31 cellular contexts compared by ENCODE assay signal in the genomic region with DNA sequence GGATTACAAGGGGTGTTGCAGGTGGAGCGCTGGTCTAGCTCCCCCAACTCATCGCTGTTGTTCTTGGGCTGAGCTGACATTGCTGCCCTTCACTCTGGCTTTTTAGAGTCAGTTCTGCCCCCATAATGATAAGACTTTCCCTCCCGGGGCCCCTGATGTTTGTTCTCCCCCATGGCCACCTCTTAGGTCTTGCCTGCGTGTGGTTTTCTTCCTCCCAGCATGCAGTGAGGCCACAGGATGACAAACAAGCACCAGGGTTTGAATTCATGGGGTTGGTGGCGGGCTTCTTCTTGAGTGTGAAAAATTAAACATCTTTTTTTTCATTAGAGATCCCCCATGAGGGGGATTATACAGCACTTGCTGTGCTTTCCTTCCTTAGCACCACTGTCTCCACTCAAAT.
DNase-seq lines count a peak whose midpoint lies in the region; ATAC-seq, FAIRE-seq and TF ChIP-seq lines count a peak whose summit lies in the region.
"Had no signal": no experiment of that assay in that cellular context is flagged by ENCODE, and none has a peak within 500 bp of the region (broad histone marks: within the 10 kb centered on the region; RNA-seq: fewer than 3 reads in every experiment).

No MANE protein-coding gene starts in this region.

- H3K79me1 ChIP-seq in H1 (ENCODE audit: low read depth, low read length) = no peaks in the 10 kb centered on the region

- no peak overlapping the region for H2AK5ac ChIP-seq in H1 (ENCODE audit: low read depth, low read length)

- no peak for TF ChIP-seq POLR2A in H1 (IDR thresholded peaks at IDR 0.05; ENCODE audit: control extremely low read depth in 1 of 2, low read depth in 2 of 2, low read length in 2 of 2)

- peaks cover 0 to 15% (median 5%) of the 10 kb centered on the region in 4 experiments; a peak in 4 of 7 replicates for H3K4me1 ChIP-seq in H1 (replicated peaks in 1 of 4; ENCODE audit: control insufficient read depth in 3 of 4, insufficient read depth in 4 of 4, low read length in 3 of 4)
- H3K4me1 ChIP-seq: foreskin keratinocyte had no signal

- H3K4me2 ChIP-seq in H1 (ENCODE audit: insufficient read depth in 1 of 2, low read depth in 2 of 2, low read length in 2 of 2) = no peak overlapping the region

- FAIRE-seq in H1 (lab: Jason Lieb, UNC) = no peak
- FAIRE-seq: GM12878, H54, TTC549 had no signal

- H4K8ac ChIP-seq in H1 (ENCODE audit: extremely low read depth, insufficient read depth, low read length) = no peak overlapping the region

- no peak overlapping the region for H3K4me3 Mint-ChIP-seq in activated naive CD4-positive, alpha-beta T cell treated with anti-CD3 and anti-CD28 coated beads, Interleukin-2, amount 10 ng/mL, durations not matched to agents 7 days and 5 days
- peak overlapping the region in 2 of 3 donors; percentile 34 to 79 for H3K4me3 Mint-ChIP-seq in T-cell
- peak overlapping the region; percentile 73 for H3K4me3 Mint-ChIP-seq in stimulated activated effector memory CD8-positive, alpha-beta T cell treated with anti-CD3 and anti-CD28 coated beads, Interleukin-12 subunit alpha, Interleukin-12 subunit beta, amount 100 ng/mL, for 72 hours
- H3K4me3 Mint-ChIP-seq: activated CD4-positive, alpha-beta memory T cell treated with anti-CD3 and anti-CD28 coated beads for 36 hours; dendritic cell treated with granulocyte-macrophage colony-stimulating factor and Interleukin-4, amounts not matched to agents 40 ng/mL and 50 ng/mL, for 4 days; IgD-negative memory B cell; neural crest cell; T-helper 1 cell treated with Interleukin-12 subunit alpha and Interleukin-12 subunit beta and Interleukin-4 antibody, amounts not matched to agents 30 μg/mL and 1 μg/mL, for 36 hours had no signal

- no peak overlapping the region for H3K27ac ChIP-seq in H1 (ENCODE audit: low read depth, low read length)
- H3K27ac ChIP-seq: foreskin keratinocyte, ovary, RWPE1, thoracic aorta had no signal

- no peak overlapping the region for H3K4ac ChIP-seq in H1 (replicated peaks; ENCODE audit: insufficient read length, low read depth, low read length)

- H3K23ac ChIP-seq in H1 (ENCODE audit: insufficient read length) = no peak overlapping the region

- H2BK15ac ChIP-seq in H1 (ENCODE audit: low read length) = no peak overlapping the region

- peak overlapping the region; percentile 15; the same call in 1 of the 2 replicates for H2AFZ ChIP-seq in H1 (ENCODE audit: low read length)

- H3K14ac ChIP-seq in H1 (ENCODE audit: insufficient read length) = no peak overlapping the region

- H3K27ac Mint-ChIP-seq in activated naive CD4-positive, alpha-beta T cell treated with anti-CD3 and anti-CD28 coated beads, Interleukin-2, amount 10 ng/mL, durations not matched to agents 7 days and 5 days = peak overlapping the region; percentile 74
- peak overlapping the region; percentile 95 to 97 for H3K27ac Mint-ChIP-seq in T-cell
- peak overlapping the region; percentile 86 for H3K27ac Mint-ChIP-seq in stimulated activated effector memory CD8-positive, alpha-beta T cell treated with anti-CD3 and anti-CD28 coated beads, Interleukin-12 subunit alpha, Interleukin-12 subunit beta, amount 100 ng/mL, for 72 hours
- H3K27ac Mint-ChIP-seq: activated CD4-positive, alpha-beta memory T cell treated with anti-CD3 and anti-CD28 coated beads for 36 hours; dendritic cell treated with granulocyte-macrophage colony-stimulating factor and Interleukin-4, amounts not matched to agents 40 ng/mL and 50 ng/mL, for 4 days; T-helper 1 cell treated with Interleukin-12 subunit alpha and Interleukin-12 subunit beta and Interleukin-4 antibody, amounts not matched to agents 30 μg/mL and 1 μg/mL, for 36 hours had no signal

- no peak overlapping the region for H2BK5ac ChIP-seq in H1 (ENCODE audit: low read depth, low read length)

- peaks cover 2% of the 10 kb centered on the region for H3K36me3 Mint-ChIP-seq in activated naive CD4-positive, alpha-beta T cell treated with anti-CD3 and anti-CD28 coated beads, Interleukin-2, amount 10 ng/mL, durations not matched to agents 7 days and 5 days
- no peaks in the 10 kb centered on the region for H3K36me3 Mint-ChIP-seq in T-cell
- no peaks in the 10 kb centered on the region for H3K36me3 Mint-ChIP-seq in stimulated activated effector memory CD8-positive, alpha-beta T cell treated with anti-CD3 and anti-CD28 coated beads, Interleukin-12 subunit alpha, Interleukin-12 subunit beta, amount 100 ng/mL, for 72 hours
- H3K36me3 Mint-ChIP-seq: activated CD4-positive, alpha-beta memory T cell treated with anti-CD3 and anti-CD28 coated beads for 36 hours; IgD-negative memory B cell had no signal

- peaks cover 4% of the 10 kb centered on the region; the same call in 1 of the 2 replicates for H3K23me2 ChIP-seq in H1 (ENCODE audit: low read depth, low read length)

- H3K4me1 Mint-ChIP-seq in activated naive CD4-positive, alpha-beta T cell treated with anti-CD3 and anti-CD28 coated beads, Interleukin-2, amount 10 ng/mL, durations not matched to agents 7 days and 5 days = peaks cover 11% of the 10 kb centered on the region
- peaks cover 42 to 73% (median 54%) of the 10 kb centered on the region in 3 donors for H3K4me1 Mint-ChIP-seq in T-cell
- peaks cover 65% of the 10 kb centered on the region for H3K4me1 Mint-ChIP-seq in stimulated activated effector memory CD8-positive, alpha-beta T cell treated with anti-CD3 and anti-CD28 coated beads, Interleukin-12 subunit alpha, Interleukin-12 subunit beta, amount 100 ng/mL, for 72 hours

- TF ChIP-seq EP300 in H1 (IDR thresholded peaks at IDR 0.05; ENCODE audit: borderline replicate concordance in 1 of 2, low read depth in 2 of 2, low read length in 2 of 2) = no peak

- H4K91ac ChIP-seq in H1 (replicated peaks; ENCODE audit: insufficient read length, low read length) = no peak overlapping the region

- H3K4me3 ChIP-seq in H1 (ENCODE audit: extremely low read depth in 1 of 4, insufficient read depth in 2 of 4, low read depth in 3 of 4, low read length in 4 of 4) = no peak overlapping the region
- H3K4me3 ChIP-seq: esophagus squamous epithelium, GM12878, ovary, skin epidermis, thoracic aorta had no signal

- no peak overlapping the region for H3K56ac ChIP-seq in H1 (replicated peaks; ENCODE audit: insufficient read length, low read depth, low read length)

- H4K5ac ChIP-seq in H1 (ENCODE audit: insufficient read length, low read depth, low read length) = no peak overlapping the region

- no peak overlapping the region for H2BK12ac ChIP-seq in H1 (ENCODE audit: low read depth, low read length)

- no peaks in the 10 kb centered on the region for H3K9me3 ChIP-seq in H1 (ENCODE audit: insufficient read depth in 2 of 2, low read depth in 1 of 2, low read length in 1 of 2)
- H3K9me3 ChIP-seq: esophagus squamous epithelium, ovary, thoracic aorta had no signal

- no peak for DNase-seq in activated naive CD4-positive, alpha-beta T cell treated with anti-CD3 and anti-CD28 coated beads, Interleukin-2, amount 10 ng/mL, durations not matched to agents 7 days and 5 days
- no peak for DNase-seq in activated naive CD4-positive, alpha-beta T cell treated with Interleukin-2 at 50 U/mL for 16 hours
- DNase-seq in T-cell = peak in 2 of 34 experiments; percentile 11 to 36
- no peak for DNase-seq in H1 (ENCODE audit: low read depth in 1 of 2, low spot score in 2 of 2)
- no peak for DNase-seq in stimulated activated effector memory CD8-positive, alpha-beta T cell treated with anti-CD3 and anti-CD28 coated beads, Interleukin-12 subunit alpha, Interleukin-12 subunit beta, amount 100 ng/mL, for 72 hours (ENCODE audit: low spot score in 2 of 2)
- no peak for DNase-seq in NCI-H2081 treated with DMSO at 0.1 percent for 48 hours (lab: John Stamatoyannopoulos, UW)
- DNase-seq in cerebellar cortex (ENCODE audit: low spot score) = no peak
- no peak for DNase-seq in NOMO-1 treated with dmso at 0.1 percent for 144 hours (lab: John Stamatoyannopoulos, UW; ENCODE audit: unreplicated experiment)
- DNase-seq: activated CD4-positive, alpha-beta memory T cell treated with anti-CD3 and anti-CD28 coated beads for 36 hours; activated effector memory CD4-positive, alpha-beta T cell treated with anti-CD3 and anti-CD28 coated beads, Interleukin-2, amount 50 U/mL, for 16 hours; AML-193; central memory CD4-positive, alpha-beta T cell; EL; esophagus squamous epithelium; foreskin keratinocyte; kidney glomerular epithelial cell; NCI-H146; NCI-H82; ovary; stimulated activated naive CD4-positive, alpha-beta T cell treated with Interleukin-2 at 50 U/mL for 16 hours had no signal

- POLR2A ChIA-PET in T-cell (lab: Charles Lee) = no interaction called here
- POLR2A ChIA-PET in H1 (lab: Charles Lee; ENCODE audit: partially characterized antibody) = no interaction called here

- 71% methylated on average over 5 of the region's 5 CpGs; no CpG with 5 or more reads in 1 of the 2 experiments for WGBS in H1 (ENCODE audit: extremely low coverage in 1 of 2, insufficient coverage in 1 of 2, insufficient read length in 1 of 2, insufficient replicate concordance in 2 of 2, low coverage in 1 of 2, low lambda C conversion rate in 2 of 2, missing lambda C conversion rate in 1 of 2), 2 experiments

- no peak overlapping the region for H2BK20ac ChIP-seq in H1 (ENCODE audit: low read length)

- H3K27me3 ChIP-seq in H1 (replicated peaks in 1 of 4; ENCODE audit: control insufficient read depth in 3 of 4, extremely low read depth in 1 of 4, insufficient read depth in 3 of 4, low read length in 3 of 4) = peaks cover 2 to 35% (median 28%) of the 10 kb centered on the region in 4 experiments
- H3K27me3 ChIP-seq: ovary had no signal

- no peaks in the 10 kb centered on the region for H3K79me2 ChIP-seq in H1 (ENCODE audit: control insufficient read depth in 1 of 2, insufficient read depth in 2 of 2, low read length in 2 of 2)

- peaks cover 31% of the 10 kb centered on the region for H3K27me3 Mint-ChIP-seq in activated naive CD4-positive, alpha-beta T cell treated with anti-CD3 and anti-CD28 coated beads, Interleukin-2, amount 10 ng/mL, durations not matched to agents 7 days and 5 days
- H3K27me3 Mint-ChIP-seq in T-cell = peaks cover 15 to 25% of the 10 kb centered on the region in 2 donors

- H3K18ac ChIP-seq in H1 (ENCODE audit: extremely low read depth, low read length) = no peak overlapping the region

- H2BK120ac ChIP-seq in H1 (replicated peaks; ENCODE audit: low read depth, low read length) = no peak overlapping the region

- no peak overlapping the region for H3K9ac ChIP-seq in H1 (replicated peaks in 1 of 4; ENCODE audit: extremely low read depth in 1 of 4, low read depth in 3 of 4, low read length in 3 of 4)

- H3K9me3 Mint-ChIP-seq in activated naive CD4-positive, alpha-beta T cell treated with anti-CD3 and anti-CD28 coated beads, Interleukin-2, amount 10 ng/mL, durations not matched to agents 7 days and 5 days = no peaks in the 10 kb centered on the region
- no peaks in the 10 kb centered on the region for H3K9me3 Mint-ChIP-seq in T-cell
- no peaks in the 10 kb centered on the region for H3K9me3 Mint-ChIP-seq in stimulated activated effector memory CD8-positive, alpha-beta T cell treated with anti-CD3 and anti-CD28 coated beads, Interleukin-12 subunit alpha, Interleukin-12 subunit beta, amount 100 ng/mL, for 72 hours
- H3K9me3 Mint-ChIP-seq: activated CD4-positive, alpha-beta memory T cell treated with anti-CD3 and anti-CD28 coated beads for 36 hours; dendritic cell treated with granulocyte-macrophage colony-stimulating factor and Interleukin-4, amounts not matched to agents 40 ng/mL and 50 ng/mL, for 4 days; neural crest cell; T-helper 1 cell treated with Interleukin-12 subunit alpha and Interleukin-12 subunit beta and Interleukin-4 antibody, amounts not matched to agents 30 μg/mL and 1 μg/mL, for 36 hours had no signal

- TF ChIP-seq RAD21 in H1 (IDR thresholded peaks at IDR 0.05 in 1 of 2, conservative IDR thresholded peaks at IDR 0.05 in 1 of 2; ENCODE audit: low read depth in 2 of 2, low read length in 2 of 2) = no peak

- no peak for ATAC-seq in T-cell (replicated peaks in 1 of 4)
- no peak for ATAC-seq in stimulated activated effector memory CD8-positive, alpha-beta T cell treated with anti-CD3 and anti-CD28 coated beads, Interleukin-12 subunit alpha, Interleukin-12 subunit beta, amount 100 ng/mL, for 72 hours
- ATAC-seq: activated CD4-positive, CD25-positive, alpha-beta regulatory T cell treated with anti-CD3 and anti-CD28 coated beads, Interleukin-2, amount 50 U/mL, for 24 hours; foreskin keratinocyte; GM12878 had no signal

- no peak for TF ChIP-seq CTCF in H1 (IDR thresholded peaks at IDR 0.05; ENCODE audit: control extremely low read depth in 1 of 3, insufficient read depth in 1 of 3, low read depth in 1 of 3, low read length in 3 of 3)

- CTCF ChIA-PET in activated naive CD4-positive, alpha-beta T cell treated with anti-CD3 and anti-CD28 coated beads, Interleukin-2, amount 10 ng/mL, durations not matched to agents 7 days and 5 days (lab: Charles Lee) = no interaction called here
- CTCF ChIA-PET in T-cell (lab: Charles Lee) = no interaction called here
- CTCF ChIA-PET in H1 (lab: Charles Lee; ENCODE audit: partially characterized antibody) = interaction anchor here (1.0 to 2.0 kb wide), 3 partner anchors 8 to 13 kb away, joined by 3 to 9 read pairs (median 4); no protein-coding TSS in a partner anchor

- H4K20me1 ChIP-seq in H1 (replicated peaks in 1 of 2; ENCODE audit: control insufficient read depth in 1 of 2, insufficient read depth in 2 of 2, low read length in 2 of 2) = peaks cover 0 to 1% of the 10 kb centered on the region in 2 experiments

- H3K36me3 ChIP-seq in H1 (ENCODE audit: control insufficient read depth in 2 of 4, insufficient read depth in 4 of 4, low read length in 3 of 4) = no peaks in the 10 kb centered on the region
- H3K36me3 ChIP-seq: esophagus squamous epithelium, ovary, thoracic aorta had no signal
